Comparison of ENCODE assay signal across 11 cellular contexts in genomic region chr19:40422428-40423226, GRCh38. TPM values are rescaled to one million over a fixed set of nuclear protein-coding genes. Genes with fewer than 3 reads are reported as not detected.
DNase-seq lines count a peak whose midpoint lies in the region; ATAC-seq and TF ChIP-seq lines count a peak whose summit lies in the region.
"Had no signal": no experiment of that assay in that cellular context is flagged by ENCODE, and none has a peak within 500 bp of the region (broad histone marks: within the 10 kb centered on the region; RNA-seq: fewer than 3 reads in every experiment).

No MANE protein-coding gene starts in this region.

- no peaks in the 10 kb centered on the region for H3K9me3 ChIP-seq in left ventricle myocardium inferior (replicated peaks)
- no peaks in the 10 kb centered on the region for H3K9me3 ChIP-seq in upper lobe of right lung

- H3K36me3 ChIP-seq in left ventricle myocardium inferior (peaks cover 13% of the 10 kb centered on the region), upper lobe of right lung (peaks cover 13% of the 10 kb centered on the region)

- peak overlapping the region; percentile 97 for H3K4me3 ChIP-seq in left ventricle myocardium inferior
- no peak overlapping the region for H3K4me3 ChIP-seq in upper lobe of right lung

- TF ChIP-seq CTCF in left ventricle myocardium inferior (IDR thresholded peaks at IDR 0.05; ENCODE audit: borderline replicate concordance) (no peak), MCF 10A (IDR thresholded peaks at IDR 0.05; ENCODE audit: unreplicated experiment) (no peak), upper lobe of right lung (IDR thresholded peaks at IDR 0.05) (no peak)

- peak overlapping the region; percentile 29 for H3K4me3 Mint-ChIP-seq in MCF 10A (ENCODE audit: unreplicated experiment)
- peak overlapping the region; percentile 5 to 89 (median 57) for H3K4me3 Mint-ChIP-seq in naive B cell

- ATAC-seq in Right ventricle myocardium superior (ENCODE audit: poor library complexity) = no peak
- no peak for ATAC-seq in naive B cell (ENCODE audit: low read depth in 2 of 2)
- ATAC-seq in upper lobe of right lung = no peak
- ATAC-seq in HG02588 (IDR thresholded peaks at IDR 0.05; ENCODE audit: unreplicated experiment) = no peak
- ATAC-seq: left lobe of liver had no signal

- DNase-seq in left ventricle myocardium inferior = no peak
- DNase-seq in Right ventricle myocardium superior = no peak
- no peak for DNase-seq in MCF 10A (ENCODE audit: unreplicated experiment)
- DNase-seq in naive B cell = no peak
- no peak for DNase-seq in upper lobe of right lung
- no peak for DNase-seq in middle frontal gyrus (ENCODE audit: extremely low spot score, low spot score)
- no peak for DNase-seq in D341Med (ENCODE audit: low spot score)
- DNase-seq: DMS 273 treated with DMSO at 0.1 percent for 48 hours had no signal

- H3K27ac Mint-ChIP-seq in MCF 10A (ENCODE audit: low read depth, unreplicated experiment) (no peak overlapping the region), naive B cell (peak overlapping the region in 4 of 6 donors; percentile 30 to 85 (median 63))

- H3K4me1 ChIP-seq in left ventricle myocardium inferior (peaks cover 67% of the 10 kb centered on the region), upper lobe of right lung (peaks cover 52% of the 10 kb centered on the region)

- H3K27me3 ChIP-seq in left ventricle myocardium inferior (ENCODE audit: low read depth) = no peaks in the 10 kb centered on the region
- H3K27me3 ChIP-seq in upper lobe of right lung = no peaks in the 10 kb centered on the region

- intact Hi-C loops in left ventricle myocardium inferior (cut with micrococcal nuclease) (no loop called here), Right ventricle myocardium superior (cut with DNase I) (no loop called here), MCF 10A (cut with micrococcal nuclease) (no loop called here), upper lobe of right lung (cut with DNase I) (no loop called here)

- H3K27ac ChIP-seq in left ventricle myocardium inferior (replicated peaks) (peak overlapping the region; percentile 99), upper lobe of right lung (peak overlapping the region; percentile 99)
- H3K27ac ChIP-seq: KMS-11 had no signal

- H3K27me3 Mint-ChIP-seq in MCF 10A (ENCODE audit: insufficient read depth, unreplicated experiment) = no peaks in the 10 kb centered on the region
- H3K27me3 Mint-ChIP-seq in naive B cell = peaks cover 0 to 9% (median 0%) of the 10 kb centered on the region in 3 donors

- POLR2A ChIA-PET in MCF 10A (lab: Yijun Ruan, JAX) = interaction anchor here (1.1 to 5.5 kb wide), 6 partner anchors 11 to 42 kb away, joined by 3 to 125 read pairs (median 15); partner anchors contain the start of genes BLVRB and SERTAD3

- no peaks in the 10 kb centered on the region for H3K9me3 Mint-ChIP-seq in MCF 10A (ENCODE audit: unreplicated experiment)
- H3K9me3 Mint-ChIP-seq in naive B cell = no peaks in the 10 kb centered on the region

- CTCF ChIA-PET in MCF 10A (lab: Yijun Ruan, JAX) = interaction anchor here (0.5 to 3.2 kb wide), 9 partner anchors 11 to 946 kb away, joined by 3 to 18 read pairs (median 3); partner anchors contain the start of genes BLVRB and SERTAD3

- BruUV-seq in MCF 10A (replicated peaks; lab: Mats Ljungman, UMichigan) = no TSS peak

- H3K4me1 Mint-ChIP-seq in MCF 10A (ENCODE audit: insufficient read depth, unreplicated experiment) (no peaks in the 10 kb centered on the region), naive B cell (peaks cover 24 to 44% (median 27%) of the 10 kb centered on the region in 3 donors)

- H3K36me3 Mint-ChIP-seq in MCF 10A (ENCODE audit: insufficient read depth, unreplicated experiment) (peaks cover 22% of the 10 kb centered on the region), naive B cell (no peaks in the 10 kb centered on the region)

RNA-seq across cellular contexts. Expression of gene SERTAD1, which starts 3.2 kb away (rescaled TPM):
- total RNA-seq in left ventricle myocardium inferior (9.2 TPM), Right ventricle myocardium superior (10.9 TPM), MCF 10A (2022) (16.2 and 17.9 TPM in 2 replicates), upper lobe of right lung (22.1 TPM)
- polyA plus RNA-seq in naive B cell (ENCODE audit: low read depth in 6 of 6) = 10 to 100 TPM in 4 of 6 donors, 1 to 10 TPM in 2; 8.7 to 23.0 (median 13.0) TPM

RNA-seq across cellular contexts. Expression of gene PRX, which starts 9.4 kb away (rescaled TPM):
- total RNA-seq in left ventricle myocardium inferior (3.3 TPM), Right ventricle myocardium superior (3.8 TPM), MCF 10A (2022) (2.1 and 2.4 TPM in 2 replicates), upper lobe of right lung (36.2 TPM)
- under 1 TPM in 4 of 6 donors, not detected in 2; 0.05 to 0.38 (median 0.23) TPM for polyA plus RNA-seq in naive B cell (ENCODE audit: low read depth in 6 of 6)

RNA-seq across cellular contexts. Expression of gene SERTAD3, which starts 21.5 kb away (rescaled TPM):
- total RNA-seq in left ventricle myocardium inferior (16.2 TPM), Right ventricle myocardium superior (22.7 TPM), MCF 10A (2022) (23.3 and 29.4 TPM in 2 replicates), upper lobe of right lung (32.6 TPM)
- 10 to 100 TPM in 5 of 6 donors, 1 to 10 TPM in 1; 9.8 to 17.6 (median 13.3) TPM for polyA plus RNA-seq in naive B cell (ENCODE audit: low read depth in 6 of 6)

RNA-seq across cellular contexts. Expression of gene HIPK4, which starts 32.6 kb away (rescaled TPM):
- total RNA-seq in left ventricle myocardium inferior = not detected
- not detected for total RNA-seq in Right ventricle myocardium superior
- total RNA-seq in MCF 10A (2022) = not detected in 2 replicates
- not detected for polyA plus RNA-seq in naive B cell (ENCODE audit: low read depth in 6 of 6)
- total RNA-seq in upper lobe of right lung = 0.64 TPM
- total RNA-seq: left lobe of liver had no signal

RNA-seq across cellular contexts. Expression of gene BLVRB, which starts 42.9 kb away (rescaled TPM):
- 91.3 TPM for total RNA-seq in left ventricle myocardium inferior
- 117 TPM for total RNA-seq in Right ventricle myocardium superior
- 44.0 and 68.7 TPM in 2 replicates for total RNA-seq in MCF 10A (2022)
- polyA plus RNA-seq in naive B cell (ENCODE audit: low read depth in 6 of 6) = 10 to 100 TPM in 5 of 6 donors, 1 to 10 TPM in 1; 5.3 to 35.3 (median 24.5) TPM
- 132 TPM for total RNA-seq in upper lobe of right lung
